ENCODE assay signal across 16 cellular contexts in genomic region chr4:121814756-121815155, GRCh38. TPM values are rescaled to one million over a fixed set of nuclear protein-coding genes. Genes with fewer than 3 reads are reported as not detected.
"Had no signal": no experiment of that assay in that cellular context is flagged by ENCODE, and none has a peak within 500 bp of the region (broad histone marks: within the 10 kb centered on the region; RNA-seq: fewer than 3 reads in every experiment).

No MANE protein-coding gene starts in this region.

- H3K4me3 Mint-ChIP-seq: activated naive CD8-positive, alpha-beta T cell treated with anti-CD3 and anti-CD28 coated beads, Interleukin-2, amount 10 ng/mL, durations not matched to agents 7 days and 5 days; natural killer cell; T-helper 1 cell treated with Interleukin-12 subunit alpha and Interleukin-12 subunit beta and Interleukin-4 antibody, amounts not matched to agents 30 μg/mL and 1 μg/mL, for 36 hours had no signal

- H3K9me3 ChIP-seq: body of pancreas, lower lobe of right lung, tibial nerve, uterus had no signal

- H3K4me3 ChIP-seq: body of pancreas, lower lobe of right lung, tibial nerve, uterus had no signal

- H3K27me3 Mint-ChIP-seq: activated naive CD8-positive, alpha-beta T cell treated with anti-CD3 and anti-CD28 coated beads, Interleukin-2, amount 10 ng/mL, durations not matched to agents 7 days and 5 days had no signal

- H3K4me1 ChIP-seq: body of pancreas, lower lobe of right lung, tibial nerve, uterus had no signal

- ATAC-seq: body of pancreas, lower lobe of right lung, natural killer cell had no signal

- DNase-seq: activated CD4-positive, CD25-positive, alpha-beta regulatory T cell treated with anti-CD3 and anti-CD28 coated beads, Interleukin-2, amount 50 U/mL, for 72 hours; activated CD8-positive, alpha-beta memory T cell treated with anti-CD3 and anti-CD28 coated beads for 24 hours; activated CD8-positive, alpha-beta memory T cell treated with anti-CD3 and anti-CD28 coated beads, Interleukin-2, amount 50 U/mL, for 48 hours; activated naive CD8-positive, alpha-beta T cell treated with anti-CD3 and anti-CD28 coated beads, Interleukin-2, amount 10 ng/mL, durations not matched to agents 7 days and 5 days; body of pancreas; foreskin melanocyte; glutamatergic neuron; hypothalamus; lower lobe of right lung; natural killer cell; stimulated activated naive CD4-positive, alpha-beta T cell; uterus had no signal

- H3K27me3 ChIP-seq: body of pancreas, tibial nerve, uterus had no signal

- H3K27ac Mint-ChIP-seq: activated naive CD8-positive, alpha-beta T cell treated with anti-CD3 and anti-CD28 coated beads, Interleukin-2, amount 10 ng/mL, durations not matched to agents 7 days and 5 days had no signal

- H3K27ac ChIP-seq: body of pancreas, lower lobe of right lung, tibial nerve, uterus, VCaP had no signal

- H3K36me3 ChIP-seq: uterus had no signal

- H3K9me3 Mint-ChIP-seq: activated naive CD8-positive, alpha-beta T cell treated with anti-CD3 and anti-CD28 coated beads, Interleukin-2, amount 10 ng/mL, durations not matched to agents 7 days and 5 days; natural killer cell; T-helper 1 cell treated with Interleukin-12 subunit alpha and Interleukin-12 subunit beta and Interleukin-4 antibody, amounts not matched to agents 30 μg/mL and 1 μg/mL, for 36 hours had no signal

RNA-seq across cellular contexts. Expression of gene SMIM43, which starts 49.8 kb away (rescaled TPM):
- total RNA-seq: activated naive CD8-positive, alpha-beta T cell treated with anti-CD3 and anti-CD28 coated beads, Interleukin-2, amount 10 ng/mL, durations not matched to agents 7 days and 5 days; body of pancreas; epithelial cell of proximal tubule; natural killer cell had no signal
